ENCODE assay signal across 8 cellular contexts in the genomic region with DNA sequence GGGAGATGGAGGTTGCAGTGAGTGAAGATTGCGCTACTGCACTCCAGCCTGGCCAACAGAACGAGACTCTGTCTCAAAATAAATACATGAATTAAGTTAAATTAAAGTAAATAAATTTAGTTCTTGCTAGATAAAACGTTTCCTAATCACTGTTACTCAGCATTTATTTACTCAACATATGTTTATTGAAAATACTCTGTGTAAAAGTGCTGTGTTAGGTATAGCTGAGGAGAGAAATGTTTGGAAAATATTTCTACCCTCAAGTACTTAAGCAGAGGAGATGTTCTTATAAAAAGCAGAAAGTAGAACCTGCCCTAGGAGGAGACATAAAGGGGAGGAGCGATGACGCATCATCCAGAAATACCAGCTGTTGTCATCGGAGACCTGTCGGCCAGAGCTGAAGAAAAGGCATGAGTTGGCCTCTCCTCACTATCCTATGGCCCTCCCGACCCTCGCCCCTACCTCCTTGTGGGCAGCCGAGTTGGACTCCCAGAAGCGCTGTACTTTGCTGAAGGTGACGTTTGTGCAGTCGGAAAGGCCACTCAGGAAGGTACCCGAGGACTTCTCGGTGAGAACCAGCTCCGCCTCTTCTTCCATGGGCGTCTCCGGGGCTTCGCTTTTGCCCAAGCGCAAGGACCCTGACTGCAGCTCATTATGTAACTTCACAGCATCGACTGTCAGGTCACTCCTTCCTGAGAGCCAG. TPM values are rescaled to one million over a fixed set of nuclear protein-coding genes. Genes with fewer than 3 reads are reported as not detected.
DNase-seq lines count a peak whose midpoint lies in the region; ATAC-seq and TF ChIP-seq lines count a peak whose summit lies in the region.

No MANE protein-coding gene starts in this region.

- H3K4me1 ChIP-seq in lung (ENCODE audit: control insufficient read depth in 2 of 2, insufficient read depth in 2 of 2, low read length in 2 of 2): peaks cover 0 to 7% of the 10 kb centered on the region in 2 donors
- peaks cover 10% of the 10 kb centered on the region for H3K4me1 ChIP-seq in thymus (ENCODE audit: control insufficient read depth, insufficient read depth, low read length)

- TF ChIP-seq RAD21 in Ishikawa (IDR thresholded peaks at IDR 0.05; ENCODE audit: low read depth): no peak

- WGBS in lung, 2 donors: 27 to 34% methylated on average over 21 of the region's 21 CpGs
- 55% methylated on average over 21 of the region's 21 CpGs for WGBS in thymus

- TF ChIP-seq CTCF in GM06990 (IDR thresholded peaks at IDR 0.05; ENCODE audit: insufficient read depth, low read length, poor library complexity, severe bottlenecking) (no peak), coronary artery (IDR thresholded peaks at IDR 0.05) (no peak), lung (IDR thresholded peaks at IDR 0.05; ENCODE audit: control extremely low read depth, extremely low read depth) (no peak)

- H3K9me3 ChIP-seq in lung (ENCODE audit: control insufficient read depth in 2 of 2, insufficient read depth in 1 of 2, low read length in 1 of 2) (no peaks in the 10 kb centered on the region), thymus (ENCODE audit: control insufficient read depth) (no peaks in the 10 kb centered on the region)

- no peak for TF ChIP-seq EP300 in Ishikawa (IDR thresholded peaks at IDR 0.05; ENCODE audit: borderline replicate concordance)

- no peaks in the 10 kb centered on the region for H3K27me3 ChIP-seq in GM06990 (replicated peaks; ENCODE audit: control insufficient read depth, insufficient read depth, low read length)
- no peaks in the 10 kb centered on the region for H3K27me3 ChIP-seq in lung (ENCODE audit: control insufficient read depth, insufficient read depth)
- H3K27me3 ChIP-seq in thymus (ENCODE audit: control insufficient read depth, insufficient read depth): no peaks in the 10 kb centered on the region

- peak overlapping the region in 1 of 2 donors; percentile 38 for H3K27ac ChIP-seq in coronary artery
- H3K27ac ChIP-seq in lung (ENCODE audit: low read depth in 1 of 2, low read length in 1 of 2): peak overlapping the region; percentile 89 to 90
- peak overlapping the region; percentile 85 for H3K27ac ChIP-seq in thymus (ENCODE audit: low read depth)

- DNase-seq in GM06990 (ENCODE audit: extremely low read depth, insufficient read length) (no peak), T-helper 1 cell (peak in 3 of 5 donors; percentile 20 to 38 (median 21)), coronary artery (ENCODE audit: low spot score) (no peak), lung (ENCODE audit: low spot score) (peak; percentile 52)

- H3K36me3 ChIP-seq in GM06990 (ENCODE audit: control insufficient read depth, insufficient read depth, low read length) (peaks cover 3% of the 10 kb centered on the region), lung (ENCODE audit: control insufficient read depth in 2 of 2, insufficient read depth in 2 of 2, low read length in 2 of 2) (peaks cover 6 to 11% of the 10 kb centered on the region in 2 donors), thymus (ENCODE audit: control insufficient read depth, insufficient read depth) (peaks cover 3% of the 10 kb centered on the region)

- H3K4me3 ChIP-seq in GM06990 (replicated peaks; ENCODE audit: low read depth, low read length) (peak overlapping the region; percentile 87), coronary artery (peak overlapping the region; percentile 85), lung (peak overlapping the region; percentile 66), thymus (ENCODE audit: low read length) (peak overlapping the region; percentile 81)

- ATAC-seq in lung (ENCODE audit: insufficient read depth, low FRiP score) (peak; percentile 48), GM19452 (IDR thresholded peaks at IDR 0.05; ENCODE audit: unreplicated experiment) (no peak), HG03135 (IDR thresholded peaks at IDR 0.05; ENCODE audit: unreplicated experiment) (no peak)

TF ChIP-seq in Ishikawa, 13 proteins besides CTCF, POLR2A, EP300 and RAD21:
- TF ChIP-seq EGR1 (IDR thresholded peaks at IDR 0.05): no peak
- TF ChIP-seq, protein P1, sequence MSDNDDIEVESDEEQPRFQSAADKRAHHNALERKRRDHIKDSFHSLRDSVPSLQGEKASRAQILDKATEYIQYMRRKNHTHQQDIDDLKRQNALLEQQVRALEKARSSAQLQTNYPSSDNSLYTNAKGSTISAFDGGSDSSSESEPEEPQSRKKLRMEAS (IDR thresholded peaks at IDR 0.05): no peak
- TF ChIP-seq CREB1 (IDR thresholded peaks at IDR 0.05; ENCODE audit: low read depth): peak; percentile 30; the same call in 1 of the 2 replicates
- TF ChIP-seq TCF12 (IDR thresholded peaks at IDR 0.05; ENCODE audit: low read depth): no peak

RNA-seq across cellular contexts. Expression of a gene that starts 1.1 kb away (rescaled TPM):
- 10 to 100 TPM; 12.7 to 44.2 TPM for total RNA-seq in lung
- polyA plus RNA-seq in lung: 10 to 100 TPM; 18.9 to 24.6 TPM
- 18.9 TPM for polyA plus RNA-seq in thymus

RNA-seq across cellular contexts. Expression of a gene that starts 26.0 kb away (rescaled TPM):
- 100 to 1,000 TPM in 1 of 2 donors, 10 to 100 TPM in 1; 81.2 to 192 TPM for total RNA-seq in lung
- polyA plus RNA-seq in lung (100 to 1,000 TPM in 1 of 2 donors, 10 to 100 TPM in 1; 49.1 to 280 TPM), thymus (104 TPM)

RNA-seq across cellular contexts. Expression of a gene that starts 45.8 kb away (rescaled TPM):
- total RNA-seq in lung: 10 to 100 TPM; 28.7 to 30.2 TPM
- polyA plus RNA-seq in lung: 10 to 100 TPM; 31.3 to 60.3 TPM
- 53.0 TPM for polyA plus RNA-seq in thymus

RNA-seq across cellular contexts. Expression of a gene that starts 46.0 kb away (rescaled TPM):
- total RNA-seq in lung: 10 to 100 TPM; 35.5 to 63.3 TPM
- polyA plus RNA-seq in lung: 10 to 100 TPM; 44.2 to 53.7 TPM
- polyA plus RNA-seq in thymus: 24.4 TPM

Comparison
In these comparisons a context has a peak if more than half of its experiments do, and no peak if none do; other contexts are left out.
1. DNase-seq: peak in T-helper 1 cell (3 of 5) and lung (single experiment); none in GM06990 (single experiment) and coronary artery (single experiment).
2. Peak in every context shown above with its lines, with median percentiles within 50 percentile points of each other: H3K4me3 ChIP-seq.